In genomic region chr21:28516996-28517592, GRCh38 we compare ENCODE assay signal across 8 cellular contexts.
DNase-seq lines count a peak whose midpoint lies in the region; ATAC-seq, FAIRE-seq and TF ChIP-seq lines count a peak whose summit lies in the region.

No MANE protein-coding gene starts in this region.

- H3K27me3 ChIP-seq in bronchial epithelial cell (ENCODE audit: control insufficient read depth, insufficient read depth, low read length): no peaks in the 10 kb centered on the region

- TF ChIP-seq CTCF in WI38 (IDR thresholded peaks at IDR 0.05; ENCODE audit: low read depth, low read length): peak; percentile 73
- peak; percentile 84 for TF ChIP-seq CTCF in bronchial epithelial cell (IDR thresholded peaks at IDR 0.05; ENCODE audit: insufficient read depth, low read length, severe bottlenecking)

- ATAC-seq in HG02759 (IDR thresholded peaks at IDR 0.05; ENCODE audit: unreplicated experiment): peak; percentile 100
- ATAC-seq in left lobe of liver: peak; percentile 100

- DNase-seq in NCI-H2081 (lab: John Stamatoyannopoulos, UW): peak; percentile 1 to 21
- no peak for DNase-seq in NCI-H2081 treated with DMSO at 0.1 percent for 48 hours (lab: John Stamatoyannopoulos, UW)
- peak; percentile 37 for DNase-seq in NCI-H1105 (lab: John Stamatoyannopoulos, UW)
- DNase-seq in bronchial epithelial cell (ENCODE audit: low read depth): peak; percentile 54
- peak; percentile 75 for DNase-seq in left lobe of liver (ENCODE audit: low spot score)
- peak; percentile 20 to 30 (median 22) for DNase-seq in stimulated activated CD4-positive, alpha-beta T cell treated with anti-CD3 and anti-CD28 coated beads, TNF-alpha, amount 100 ng/mL, for 4 hours (ENCODE audit: low read depth in 3 of 3)

- H3K4me3 ChIP-seq in WI38 (ENCODE audit: low read depth, low read length) (no peak overlapping the region), bronchial epithelial cell (ENCODE audit: low read depth, low read length) (no peak overlapping the region)

- H3K36me3 ChIP-seq in bronchial epithelial cell (ENCODE audit: control insufficient read depth, insufficient read depth, low read length): no peaks in the 10 kb centered on the region

- FAIRE-seq in bronchial epithelial cell (lab: Jason Lieb, UNC): peak; percentile 88
